8 cellular contexts compared by ENCODE assay signal in genomic region chr5:129664336-129664937, GRCh38.
DNase-seq lines count a peak whose midpoint lies in the region; FAIRE-seq and TF ChIP-seq lines count a peak whose summit lies in the region.

No MANE protein-coding gene starts in this region.

- H3K4me1 ChIP-seq in MM.1S (ENCODE audit: low read length), result no peaks in the 10 kb centered on the region

- H3K4me2 ChIP-seq in MM.1S (ENCODE audit: low read depth, low read length), result no peak overlapping the region

- H2AFZ ChIP-seq in MM.1S (ENCODE audit: low read length), result no peak overlapping the region

- no peak overlapping the region for H3K4me3 ChIP-seq in MM.1S (ENCODE audit: low read length)

- no peaks in the 10 kb centered on the region for H3F3A ChIP-seq in MM.1S (ENCODE audit: insufficient read depth, low read length)

- H3K27ac ChIP-seq in MM.1S (ENCODE audit: low read length), result no peak overlapping the region

- no peaks in the 10 kb centered on the region for H3K27me3 ChIP-seq in MM.1S (replicated peaks; ENCODE audit: insufficient read depth, low read length)

- H3K9ac ChIP-seq in MM.1S (ENCODE audit: low read length), result no peak overlapping the region

- no peaks in the 10 kb centered on the region for H3K36me3 ChIP-seq in MM.1S (replicated peaks; ENCODE audit: insufficient read depth, low read length)

- DNase-seq in activated gamma-delta T cell treated with Interleukin-2 at 50 U/mL for 16 hours, result peak; percentile 5
- no peak for DNase-seq in activated gamma-delta T cell (lab: John Stamatoyannopoulos, UW)
- DNase-seq in H54 (ENCODE audit: insufficient read length, low spot score), result no peak
- peak; percentile 53 for DNase-seq in MM.1S
- peak; percentile 28 for DNase-seq in activated naive CD4-positive, alpha-beta T cell treated with anti-CD3 and anti-CD28 coated beads, Interleukin-2, amount 50 U/mL, for 16 hours
- DNase-seq in iris pigment epithelial cell (ENCODE audit: low read depth), result peak; percentile 63
- peak; percentile 1 for DNase-seq in stimulated activated CD8-positive, alpha-beta memory T cell treated with anti-CD3 and anti-CD28 coated beads, Interleukin-15, amount 100 ng/mL, for 1 hour (ENCODE audit: low read depth)
- no peak for DNase-seq in DMS79 (lab: John Stamatoyannopoulos, UW)

- TF ChIP-seq POLR2A in H54 (IDR thresholded peaks at IDR 0.05; ENCODE audit: low read depth, low read length), result no peak

- TF ChIP-seq CTCF in MM.1S (IDR thresholded peaks at IDR 0.05; ENCODE audit: low read length), result peak; percentile 81

- no peaks in the 10 kb centered on the region for H3K9me2 ChIP-seq in MM.1S (replicated peaks; ENCODE audit: insufficient read depth, low read length)

- H3K79me2 ChIP-seq in MM.1S (ENCODE audit: low read length), result no peaks in the 10 kb centered on the region

- FAIRE-seq in H54 (lab: Jason Lieb, UNC), result peak; percentile 36

- H3K9me3 ChIP-seq in MM.1S (replicated peaks; ENCODE audit: insufficient read depth, low read length), result no peaks in the 10 kb centered on the region

- H4K20me1 ChIP-seq in MM.1S (ENCODE audit: insufficient read depth, low read length), result no peaks in the 10 kb centered on the region

Comparison
In these comparisons a context has a peak if more than half of its experiments do, and no peak if none do; other contexts are left out.
1. DNase-seq: peak in activated gamma-delta T cell treated with Interleukin-2 at 50 U/mL for 16 hours (single experiment), MM.1S (single experiment), activated naive CD4-positive, alpha-beta T cell treated with anti-CD3 and anti-CD28 coated beads, Interleukin-2, amount 50 U/mL, for 16 hours (single experiment), iris pigment epithelial cell (single experiment) and stimulated activated CD8-positive, alpha-beta memory T cell treated with anti-CD3 and anti-CD28 coated beads, Interleukin-15, amount 100 ng/mL, for 1 hour (single experiment); none in activated gamma-delta T cell (single experiment), H54 (single experiment) and DMS79 (single experiment).